Comparison of ENCODE assay signal across 1 cellular context in the genomic region with DNA sequence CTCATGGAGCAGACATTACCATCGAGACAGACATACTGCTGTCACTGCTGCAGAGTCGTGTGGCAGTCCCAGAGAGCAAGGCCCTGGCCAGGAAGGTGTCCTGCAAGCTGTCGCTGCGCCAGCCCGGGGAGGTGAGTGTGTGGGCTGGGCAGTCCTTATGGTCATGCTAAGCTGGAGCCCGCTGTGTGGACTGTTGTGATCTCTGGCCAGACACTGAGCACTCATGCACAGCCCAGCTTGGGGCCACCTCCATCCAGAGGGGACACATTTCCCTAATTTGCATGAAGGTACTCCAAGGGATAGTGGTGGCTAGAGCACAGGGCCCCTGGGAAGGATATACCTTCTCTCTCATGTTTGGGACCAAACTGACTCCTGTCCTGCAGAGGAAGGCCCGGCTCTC.
TF ChIP-seq lines count a peak whose summit lies in the region.

No MANE protein-coding gene starts in this region.

TF ChIP-seq in HepG2, 621 proteins besides CTCF, POLR2A, EP300 and RAD21 (continued from another document):
- TF ChIP-seq MIER3 (CRISPR knock-in tag; IDR thresholded peaks at IDR 0.05; ENCODE audit: borderline replicate concordance) (no peak), DRAP1 (CRISPR knock-in tag; IDR thresholded peaks at IDR 0.05) (no peak), HMGXB3 (CRISPR knock-in tag; IDR thresholded peaks at IDR 0.05; ENCODE audit: borderline replicate concordance) (no peak), ZNF652 (CRISPR knock-in tag; IDR thresholded peaks at IDR 0.05; ENCODE audit: borderline replicate concordance, low read depth) (no peak), HOMEZ (CRISPR knock-in tag; IDR thresholded peaks at IDR 0.05; ENCODE audit: low read depth) (no peak), SMAD9 (CRISPR knock-in tag; IDR thresholded peaks at IDR 0.05) (no peak), TMF1 (CRISPR knock-in tag; IDR thresholded peaks at IDR 0.05; ENCODE audit: low read depth) (no peak), FOXA1 (IDR thresholded peaks at IDR 0.05) (no peak), FOXA1 (CRISPR knock-in tag; IDR thresholded peaks at IDR 0.05) (no peak), HES4 (CRISPR knock-in tag; IDR thresholded peaks at IDR 0.05; ENCODE audit: borderline replicate concordance) (no peak), ZFP36 (IDR thresholded peaks at IDR 0.05; ENCODE audit: borderline replicate concordance, low read depth, low read length, partially characterized antibody) (no peak), IRX3 (CRISPR knock-in tag; IDR thresholded peaks at IDR 0.05; ENCODE audit: borderline replicate concordance, low read depth) (no peak), RFXAP (CRISPR knock-in tag; IDR thresholded peaks at IDR 0.05; ENCODE audit: borderline replicate concordance) (no peak), DPF2 (CRISPR knock-in tag; IDR thresholded peaks at IDR 0.05; ENCODE audit: borderline replicate concordance, low read depth) (no peak), ZNF878 (CRISPR knock-in tag; IDR thresholded peaks at IDR 0.05) (no peak), FOXC1 (CRISPR knock-in tag; IDR thresholded peaks at IDR 0.05; ENCODE audit: borderline replicate concordance) (no peak)
- TF ChIP-seq, protein P1, sequence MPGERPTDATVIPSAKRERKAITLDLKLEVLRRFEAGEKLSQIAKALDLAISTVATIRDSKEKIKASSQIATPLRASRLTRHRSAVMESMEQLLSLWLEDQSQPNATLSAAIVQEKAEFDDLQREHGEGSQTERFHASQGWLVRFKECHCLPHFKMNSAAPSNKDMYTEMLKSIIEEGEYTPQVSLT (CRISPR knock-in tag; IDR thresholded peaks at IDR 0.05; ENCODE audit: borderline replicate concordance, low read depth), result no peak
